In genomic region chr15:90483012-90483307, GRCh38 we compare ENCODE assay signal across 11 cellular contexts.
"Had no signal": no experiment of that assay in that cellular context is flagged by ENCODE, and none has a peak within 500 bp of the region (broad histone marks: within the 10 kb centered on the region; RNA-seq: fewer than 3 reads in every experiment).

No MANE protein-coding gene starts in this region.

- H3K4me1 Mint-ChIP-seq: endodermal cell had no signal

- H3K4me3 Mint-ChIP-seq: endodermal cell; naive thymus-derived CD4-positive, alpha-beta T cell; neural crest cell had no signal

- H3K27ac Mint-ChIP-seq: endodermal cell had no signal

- H3K9me3 ChIP-seq: heart left ventricle, testis, tibial nerve, upper lobe of right lung, vagina had no signal

- H3K27me3 ChIP-seq: heart left ventricle, testis, tibial nerve, upper lobe of right lung, vagina had no signal

- H3K9me3 Mint-ChIP-seq: endodermal cell, neural crest cell had no signal

- H3K4me3 ChIP-seq: heart left ventricle, smooth muscle cell, testis, tibial nerve, upper lobe of right lung, vagina had no signal

- DNase-seq: right cardiac atrium, upper lobe of right lung had no signal

- H3K27ac ChIP-seq: heart left ventricle, testis, upper lobe of right lung, vagina had no signal

- H3K27me3 Mint-ChIP-seq: naive thymus-derived CD4-positive, alpha-beta T cell; progenitor cell of endocrine pancreas had no signal

- H3K4me1 ChIP-seq: testis had no signal
